In the genomic region with DNA sequence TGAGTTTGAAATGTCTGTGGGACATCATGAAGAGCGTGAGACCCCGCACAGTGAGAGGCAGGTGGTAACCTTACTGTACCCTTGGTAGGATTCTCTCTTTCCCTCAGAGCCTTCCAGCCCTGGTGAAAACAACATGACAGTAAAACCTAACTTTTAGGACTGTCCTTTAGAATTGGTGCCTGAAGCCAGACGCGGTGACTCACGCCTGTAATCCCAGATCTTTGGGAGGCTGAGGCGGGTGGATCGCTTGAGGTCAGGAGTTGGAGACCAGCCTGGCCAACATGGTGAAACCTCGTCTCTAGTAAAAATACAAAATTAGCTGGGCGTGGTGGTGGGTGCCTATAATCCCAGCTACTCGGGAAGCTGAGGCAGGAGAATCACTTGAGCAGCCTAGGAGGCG, we compare ENCODE assay signal across 6 cellular contexts. TPM values are rescaled to one million over a fixed set of nuclear protein-coding genes. Genes with fewer than 3 reads are reported as not detected.
DNase-seq lines count a peak whose midpoint lies in the region; ATAC-seq and TF ChIP-seq lines count a peak whose summit lies in the region.
"Not testable (repeated sequence)": the region's sequence is repeated elsewhere in the genome, so short reads cannot be mapped to it uniquely, and the experiment has no call there.

No MANE protein-coding gene starts in this region.

- H3K4me3 ChIP-seq in CD4-positive, alpha-beta memory T cell (ENCODE audit: low read length in 2 of 2); gastrocnemius medialis: not testable (repeated sequence)

- H3K36me3 ChIP-seq in CD4-positive, alpha-beta memory T cell (ENCODE audit: insufficient read depth, low read length), result peaks cover 48% of the 10 kb centered on the region
- peaks cover 0 to 52% of the 10 kb centered on the region in 2 donors for H3K36me3 ChIP-seq in gastrocnemius medialis

- TF ChIP-seq CTCF in nephron progenitor cell (IDR thresholded peaks at IDR 0.05); gastrocnemius medialis (IDR thresholded peaks at IDR 0.05 in 4 of 5, conservative IDR thresholded peaks at IDR 0.05 in 1 of 5): not testable (repeated sequence)

- intact Hi-C loops in CD4-positive, alpha-beta memory T cell (cut with micrococcal nuclease), result loop anchor here (10.0 kb wide), 1 partner anchor 203 kb away; no protein-coding TSS in a partner anchor
- intact Hi-C loops in gastrocnemius medialis (cut with DNase I; ENCODE audit: low total_unique reads), result not testable (repeated sequence)

- not testable (repeated sequence) for DNase-seq in CD4-positive, alpha-beta memory T cell; activated CD8-positive, alpha-beta T cell treated with anti-CD3 and anti-CD28 coated beads, Interleukin-2, amount 10 ng/mL, durations not matched to agents 7 days and 5 days; nephron progenitor cell; gastrocnemius medialis
- peak; percentile 46 for DNase-seq in M059J (ENCODE audit: low read depth)

- H3K4me1 ChIP-seq in CD4-positive, alpha-beta memory T cell (ENCODE audit: insufficient read depth, low read length), result not testable (repeated sequence)
- H3K4me1 ChIP-seq in gastrocnemius medialis, result peaks cover 21 to 33% of the 10 kb centered on the region in 2 donors

- H3K9me3 ChIP-seq in CD4-positive, alpha-beta memory T cell (ENCODE audit: control insufficient read depth in 1 of 2, low read length in 2 of 2); gastrocnemius medialis: not testable (repeated sequence)

- CTCF ChIA-PET in CD4-positive, alpha-beta memory T cell (lab: Charles Lee; ENCODE audit: partially characterized antibody), result interaction anchor here (1.1 to 2.1 kb wide), 7 partner anchors 18 to 567 kb away, joined by 3 to 13 read pairs (median 4); partner anchors contain the start of gene ATG16L1
- CTCF ChIA-PET in activated CD8-positive, alpha-beta T cell treated with anti-CD3 and anti-CD28 coated beads, Interleukin-2, amount 10 ng/mL, durations not matched to agents 7 days and 5 days (lab: Charles Lee), result interaction anchor here (1.5 to 4.7 kb wide), 3 partner anchors 201 to 398 kb away, joined by 3 to 33 read pairs (median 8); no protein-coding TSS in a partner anchor

- not testable (repeated sequence) for TF ChIP-seq POLR2A in gastrocnemius medialis (IDR thresholded peaks at IDR 0.05)

- H3K36me3 Mint-ChIP-seq in CD4-positive, alpha-beta memory T cell, result peaks cover 31 to 79% of the 10 kb centered on the region in 2 donors
- peaks cover 54% of the 10 kb centered on the region for H3K36me3 Mint-ChIP-seq in activated CD8-positive, alpha-beta T cell treated with anti-CD3 and anti-CD28 coated beads, Interleukin-2, amount 10 ng/mL, durations not matched to agents 7 days and 5 days (ENCODE audit: low read depth)
- H3K36me3 Mint-ChIP-seq in activated naive CD8-positive, alpha-beta T cell, result peaks cover 21% of the 10 kb centered on the region
- peaks cover 48% of the 10 kb centered on the region for H3K36me3 Mint-ChIP-seq in nephron progenitor cell (ENCODE audit: low read depth)

- H3K4me3 Mint-ChIP-seq in CD4-positive, alpha-beta memory T cell; activated CD8-positive, alpha-beta T cell treated with anti-CD3 and anti-CD28 coated beads, Interleukin-2, amount 10 ng/mL, durations not matched to agents 7 days and 5 days; activated naive CD8-positive, alpha-beta T cell; nephron progenitor cell: not testable (repeated sequence)

- POLR2A ChIA-PET in CD4-positive, alpha-beta memory T cell (lab: Charles Lee; ENCODE audit: partially characterized antibody), result interaction anchor here (1.4 kb wide), 1 partner anchor 10 kb away, joined by 4 read pairs; no protein-coding TSS in a partner anchor
- POLR2A ChIA-PET in activated CD8-positive, alpha-beta T cell treated with anti-CD3 and anti-CD28 coated beads, Interleukin-2, amount 10 ng/mL, durations not matched to agents 7 days and 5 days (lab: Charles Lee), result not testable (repeated sequence)

- ATAC-seq in activated CD8-positive, alpha-beta T cell treated with anti-CD3 and anti-CD28 coated beads, Interleukin-2, amount 10 ng/mL, durations not matched to agents 7 days and 5 days, result peak; percentile 27
- not testable (repeated sequence) for ATAC-seq in gastrocnemius medialis

- H3K27me3 Mint-ChIP-seq in CD4-positive, alpha-beta memory T cell; activated CD8-positive, alpha-beta T cell treated with anti-CD3 and anti-CD28 coated beads, Interleukin-2, amount 10 ng/mL, durations not matched to agents 7 days and 5 days (ENCODE audit: low read depth); activated naive CD8-positive, alpha-beta T cell; nephron progenitor cell (ENCODE audit: low read depth, poor library complexity): not testable (repeated sequence)

- not testable (repeated sequence) for H3K27ac ChIP-seq in CD4-positive, alpha-beta memory T cell (ENCODE audit: low read depth, low read length)
- H3K27ac ChIP-seq in gastrocnemius medialis, result peak overlapping the region; percentile 70 to 85 (median 80)

- not testable (repeated sequence) for H3K27me3 ChIP-seq in CD4-positive, alpha-beta memory T cell (ENCODE audit: insufficient read depth, low read length); gastrocnemius medialis

- H3K27ac Mint-ChIP-seq in CD4-positive, alpha-beta memory T cell, result peak overlapping the region in 5 of 7 donors; percentile 9 to 94 (median 50)
- H3K27ac Mint-ChIP-seq in activated CD8-positive, alpha-beta T cell treated with anti-CD3 and anti-CD28 coated beads, Interleukin-2, amount 10 ng/mL, durations not matched to agents 7 days and 5 days, result not testable (repeated sequence)
- peak overlapping the region; percentile 89 for H3K27ac Mint-ChIP-seq in activated naive CD8-positive, alpha-beta T cell
- H3K27ac Mint-ChIP-seq in nephron progenitor cell, result peak overlapping the region; percentile 41

- H3K4me1 Mint-ChIP-seq in CD4-positive, alpha-beta memory T cell; activated CD8-positive, alpha-beta T cell treated with anti-CD3 and anti-CD28 coated beads, Interleukin-2, amount 10 ng/mL, durations not matched to agents 7 days and 5 days (ENCODE audit: low read depth); activated naive CD8-positive, alpha-beta T cell (ENCODE audit: low read depth); nephron progenitor cell: not testable (repeated sequence)

- in situ Hi-C loops in gastrocnemius medialis (cut with MboI; ENCODE audit: low sequenced_read_pairs in 4 of 4), result loop anchor here in 3 of 4 donors (5.0 to 25.0 kb wide), 3 partner anchors 240 to 405 kb away; partner anchors contain the start of gene ATG16L1 (in 1 of the 3)

- H3K9me3 Mint-ChIP-seq in CD4-positive, alpha-beta memory T cell; activated CD8-positive, alpha-beta T cell treated with anti-CD3 and anti-CD28 coated beads, Interleukin-2, amount 10 ng/mL, durations not matched to agents 7 days and 5 days (ENCODE audit: insufficient read depth); activated naive CD8-positive, alpha-beta T cell (ENCODE audit: low read depth); nephron progenitor cell: not testable (repeated sequence)

RNA-seq across cellular contexts. Expression of gene SNORC, which starts 18.0 kb away (rescaled TPM):
- total RNA-seq in CD4-positive, alpha-beta memory T cell, result 1 to 10 TPM; 1.4 to 1.5 TPM
- polyA plus RNA-seq in CD4-positive, alpha-beta memory T cell, result under 1 TPM in 1 of 2 donors, not detected in 1; 0.14 TPM
- 0.52 and 0.71 TPM in 2 replicates for total RNA-seq in M059J (2014; rRNA removed; shearing (Covaris generic))
- total RNA-seq in activated CD8-positive, alpha-beta T cell treated with anti-CD3 and anti-CD28 coated beads, Interleukin-2, amount 10 ng/mL, durations not matched to agents 7 days and 5 days, result 1 to 10 TPM in 1 of 2 experiments, under 1 TPM in 1; 0.99 to 2.2 TPM
- total RNA-seq in gastrocnemius medialis, result 1 to 10 TPM in 2 of 4 donors, under 1 TPM in 2; 0.12 to 4.1 (median 1.1) TPM
